ENCODE assay signal across 1 cellular context in genomic region chr15:90184786-90185704, GRCh38.
A peak's percentile ranks its signal among the peaks of the same experiment; 100 is the strongest.
TF ChIP-seq lines count a peak whose summit lies in the region.

No MANE protein-coding gene starts in this region.

TF ChIP-seq in GM12878, 131 proteins besides CTCF, POLR2A, EP300 and RAD21 (continued from another document):
- TF ChIP-seq, protein P1, sequence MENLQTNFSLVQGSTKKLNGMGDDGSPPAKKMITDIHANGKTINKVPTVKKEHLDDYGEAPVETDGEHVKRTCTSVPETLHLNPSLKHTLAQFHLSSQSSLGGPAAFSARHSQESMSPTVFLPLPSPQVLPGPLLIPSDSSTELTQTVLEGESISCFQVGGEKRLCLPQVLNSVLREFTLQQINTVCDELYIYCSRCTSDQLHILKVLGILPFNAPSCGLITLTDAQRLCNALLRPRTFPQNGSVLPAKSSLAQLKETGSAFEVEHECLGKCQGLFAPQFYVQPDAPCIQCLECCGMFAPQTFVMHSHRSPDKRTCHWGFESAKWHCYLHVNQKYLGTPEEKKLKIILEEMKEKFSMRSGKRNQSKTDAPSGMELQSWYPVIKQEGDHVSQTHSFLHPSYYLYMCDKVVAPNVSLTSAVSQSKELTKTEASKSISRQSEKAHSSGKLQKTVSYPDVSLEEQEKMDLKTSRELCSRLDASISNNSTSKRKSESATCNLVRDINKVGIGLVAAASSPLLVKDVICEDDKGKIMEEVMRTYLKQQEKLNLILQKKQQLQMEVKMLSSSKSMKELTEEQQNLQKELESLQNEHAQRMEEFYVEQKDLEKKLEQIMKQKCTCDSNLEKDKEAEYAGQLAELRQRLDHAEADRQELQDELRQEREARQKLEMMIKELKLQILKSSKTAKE (IDR thresholded peaks at IDR 0.05; ENCODE audit: low read depth, poor library complexity, severe bottlenecking): peak; percentile 17
- no peak for TF ChIP-seq HDAC2 (IDR thresholded peaks at IDR 0.05)
